ENCODE assay signal across 13 cellular contexts in the genomic region with DNA sequence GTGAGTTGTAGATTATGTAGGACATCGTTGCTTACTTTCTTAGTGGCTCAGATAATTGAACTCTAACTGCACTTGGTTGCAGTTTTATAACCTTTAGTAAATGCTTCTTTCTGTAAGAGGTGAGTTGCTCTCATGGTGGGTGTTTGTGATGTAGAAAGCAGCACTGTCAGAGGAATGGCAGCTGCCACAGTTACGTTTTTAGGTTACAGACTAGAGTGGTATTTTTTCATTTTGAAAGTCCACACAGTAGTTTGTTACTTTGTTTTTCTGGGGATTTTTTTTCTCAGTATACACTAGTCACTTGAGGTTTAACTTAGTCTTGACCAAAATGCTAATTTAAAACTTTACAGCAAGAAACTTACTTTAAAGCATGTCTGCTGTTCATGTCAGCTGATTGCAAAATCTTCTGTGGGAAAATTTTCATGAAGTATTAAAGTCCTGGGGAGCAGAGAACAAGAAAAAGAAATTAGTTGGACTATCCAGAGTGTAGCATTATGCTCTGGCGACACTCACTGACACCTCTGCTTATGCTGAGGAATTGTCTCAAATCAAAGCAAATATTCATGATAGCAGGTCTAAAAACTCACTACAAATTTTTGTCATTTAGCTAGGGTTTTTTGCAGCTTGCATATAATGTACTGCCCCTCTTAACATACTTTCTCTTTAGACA. TPM values are rescaled to one million over a fixed set of nuclear protein-coding genes. Genes with fewer than 3 reads are reported as not detected.
DNase-seq lines count a peak whose midpoint lies in the region; ATAC-seq and TF ChIP-seq lines count a peak whose summit lies in the region.
"Had no signal": no experiment of that assay in that cellular context is flagged by ENCODE, and none has a peak within 500 bp of the region (broad histone marks: within the 10 kb centered on the region; RNA-seq: fewer than 3 reads in every experiment).

No MANE protein-coding gene starts in this region.

- H3K27ac Mint-ChIP-seq in natural killer cell treated with Interleukin-12 subunit alpha and Interleukin-12 subunit beta and Interleukin-15 and Interleukin-18, amount 100 ng/mL, for 72 hours = peak overlapping the region; percentile 35 to 57
- no peak overlapping the region for H3K27ac Mint-ChIP-seq in natural killer cell
- H3K27ac Mint-ChIP-seq in activated T-helper 2 cell treated with anti-CD3 and anti-CD28 coated beads, Interferon-gamma antibody, Interleukin-2, Interleukin-4, amounts not matched to agents 10 μg/mL and 5 μg/mL and 100 μg/mL, durations not matched to agents 14 hours and 24 hours and 36 hours = peak overlapping the region; percentile 59

- no peaks in the 10 kb centered on the region for H3K9me3 Mint-ChIP-seq in natural killer cell treated with Interleukin-12 subunit alpha and Interleukin-12 subunit beta and Interleukin-15 and Interleukin-18, amount 100 ng/mL, for 72 hours
- H3K9me3 Mint-ChIP-seq in natural killer cell = no peaks in the 10 kb centered on the region
- no peaks in the 10 kb centered on the region for H3K9me3 Mint-ChIP-seq in activated T-helper 2 cell treated with anti-CD3 and anti-CD28 coated beads, Interferon-gamma antibody, Interleukin-2, Interleukin-4, amounts not matched to agents 10 μg/mL and 5 μg/mL and 100 μg/mL, durations not matched to agents 14 hours and 24 hours and 36 hours

- no peaks in the 10 kb centered on the region for H3K27me3 Mint-ChIP-seq in natural killer cell treated with Interleukin-12 subunit alpha and Interleukin-12 subunit beta and Interleukin-15 and Interleukin-18, amount 100 ng/mL, for 72 hours
- no peaks in the 10 kb centered on the region for H3K27me3 Mint-ChIP-seq in natural killer cell (ENCODE audit: low read depth in 2 of 2)
- no peaks in the 10 kb centered on the region for H3K27me3 Mint-ChIP-seq in activated T-helper 2 cell treated with anti-CD3 and anti-CD28 coated beads, Interferon-gamma antibody, Interleukin-2, Interleukin-4, amounts not matched to agents 10 μg/mL and 5 μg/mL and 100 μg/mL, durations not matched to agents 14 hours and 24 hours and 36 hours (ENCODE audit: low read depth)

- intact Hi-C loops in natural killer cell (cut with micrococcal nuclease) (no loop called here), uterus (cut with DNase I; ENCODE audit: low total_unique reads) (no loop called here)
- intact Hi-C loops in activated T-helper 2 cell treated with anti-CD3 and anti-CD28 coated beads, Interferon-gamma antibody, Interleukin-2, Interleukin-4, amounts not matched to agents 10 μg/mL and 5 μg/mL and 100 μg/mL, durations not matched to agents 14 hours and 24 hours and 36 hours (cut with micrococcal nuclease) = loop anchor here (2.0 kb wide), 1 partner anchor 14 kb away; a partner anchor contains a TSS

- no peak for TF ChIP-seq CTCF in natural killer cell (IDR thresholded peaks at IDR 0.05)
- no peak for TF ChIP-seq CTCF in uterus (IDR thresholded peaks at IDR 0.05)

- no peaks in the 10 kb centered on the region for H3K9me3 ChIP-seq in uterus
- H3K9me3 ChIP-seq: SJCRH30 had no signal

- peaks cover 47 to 59% of the 10 kb centered on the region in 2 donors for H3K4me1 Mint-ChIP-seq in natural killer cell treated with Interleukin-12 subunit alpha and Interleukin-12 subunit beta and Interleukin-15 and Interleukin-18, amount 100 ng/mL, for 72 hours (ENCODE audit: low read depth in 2 of 2)
- peaks cover 52 to 59% of the 10 kb centered on the region in 2 donors for H3K4me1 Mint-ChIP-seq in natural killer cell
- peaks cover 66% of the 10 kb centered on the region for H3K4me1 Mint-ChIP-seq in activated T-helper 2 cell treated with anti-CD3 and anti-CD28 coated beads, Interferon-gamma antibody, Interleukin-2, Interleukin-4, amounts not matched to agents 10 μg/mL and 5 μg/mL and 100 μg/mL, durations not matched to agents 14 hours and 24 hours and 36 hours (ENCODE audit: low read depth)

- no peak for TF ChIP-seq POLR2A in uterus (IDR thresholded peaks at IDR 0.05)

- DNase-seq in natural killer cell treated with Interleukin-12 subunit alpha and Interleukin-12 subunit beta and Interleukin-15 and Interleukin-18, amount 100 ng/mL, for 72 hours (ENCODE audit: low spot score) = no peak
- DNase-seq in natural killer cell (no peak), GDM1 (lab: John Stamatoyannopoulos, UW) (no peak), anterior cingulate cortex (lab: John Stamatoyannopoulos, UW) (no peak), uterus (no peak)
- DNase-seq in activated T-helper 2 cell treated with anti-CD3 and anti-CD28 coated beads, Interferon-gamma antibody, Interleukin-2, Interleukin-4, amounts not matched to agents 10 μg/mL and 5 μg/mL and 100 μg/mL, durations not matched to agents 14 hours and 24 hours and 36 hours (ENCODE audit: low spot score) = no peak
- DNase-seq: amniotic stem cell, NCI-H526 treated with DMSO at 0.1 percent for 48 hours, SJCRH30 had no signal

- no peaks in the 10 kb centered on the region for H3K36me3 Mint-ChIP-seq in natural killer cell treated with Interleukin-12 subunit alpha and Interleukin-12 subunit beta and Interleukin-15 and Interleukin-18, amount 100 ng/mL, for 72 hours
- no peaks in the 10 kb centered on the region for H3K36me3 Mint-ChIP-seq in natural killer cell
- peaks cover 33% of the 10 kb centered on the region for H3K36me3 Mint-ChIP-seq in activated T-helper 2 cell treated with anti-CD3 and anti-CD28 coated beads, Interferon-gamma antibody, Interleukin-2, Interleukin-4, amounts not matched to agents 10 μg/mL and 5 μg/mL and 100 μg/mL, durations not matched to agents 14 hours and 24 hours and 36 hours (ENCODE audit: low read depth)

- H3K4me1 ChIP-seq in uterus = peaks cover 0 to 7% of the 10 kb centered on the region in 2 donors

- H3K36me3 ChIP-seq in uterus = no peaks in the 10 kb centered on the region
- H3K36me3 ChIP-seq: SJCRH30 had no signal

- H3K4me3 ChIP-seq in uterus = no peak overlapping the region
- H3K4me3 ChIP-seq: SJCRH30, smooth muscle cell had no signal

- peak overlapping the region; percentile 59 for H3K4me3 Mint-ChIP-seq in natural killer cell treated with Interleukin-12 subunit alpha and Interleukin-12 subunit beta and Interleukin-15 and Interleukin-18, amount 100 ng/mL, for 72 hours
- no peak overlapping the region for H3K4me3 Mint-ChIP-seq in natural killer cell
- peak overlapping the region; percentile 31 for H3K4me3 Mint-ChIP-seq in activated T-helper 2 cell treated with anti-CD3 and anti-CD28 coated beads, Interferon-gamma antibody, Interleukin-2, Interleukin-4, amounts not matched to agents 10 μg/mL and 5 μg/mL and 100 μg/mL, durations not matched to agents 14 hours and 24 hours and 36 hours (ENCODE audit: low read depth)

- no peak overlapping the region for H3K27ac ChIP-seq in uterus
- H3K27ac ChIP-seq: epithelial cell of prostate, SJCRH30 had no signal

- no peaks in the 10 kb centered on the region for H3K27me3 ChIP-seq in uterus
- H3K27me3 ChIP-seq: SJCRH30 had no signal

- peak; percentile 87 to 89 for ATAC-seq in natural killer cell treated with Interleukin-12 subunit alpha and Interleukin-12 subunit beta and Interleukin-15 and Interleukin-18, amount 100 ng/mL, for 72 hours
- ATAC-seq in natural killer cell = no peak
- peak; percentile 55 for ATAC-seq in HG02623 (IDR thresholded peaks at IDR 0.05; ENCODE audit: unreplicated experiment)
- ATAC-seq in HG03108 (IDR thresholded peaks at IDR 0.05; ENCODE audit: unreplicated experiment) = no peak

RNA-seq across cellular contexts. Expression of a gene that starts 14.8 kb away (rescaled TPM):
- 10 to 100 TPM; 38.7 to 49.0 TPM for total RNA-seq in natural killer cell treated with Interleukin-12 subunit alpha and Interleukin-12 subunit beta and Interleukin-15 and Interleukin-18, amount 100 ng/mL, for 72 hours
- total RNA-seq in natural killer cell (10 to 100 TPM; 28.9 to 39.6 (median 39.5) TPM), uterus (10 to 100 TPM; 24.1 to 62.4 (median 37.4) TPM)
- total RNA-seq in activated T-helper 2 cell treated with anti-CD3 and anti-CD28 coated beads, Interferon-gamma antibody, Interleukin-2, Interleukin-4, amounts not matched to agents 10 μg/mL and 5 μg/mL and 100 μg/mL, durations not matched to agents 14 hours and 24 hours and 36 hours = 34.6 and 36.6 TPM in 2 replicates

Comparison
In these comparisons a context has a peak if more than half of its experiments do, and no peak if none do; other contexts are left out.
1. ATAC-seq: peak in natural killer cell treated with Interleukin-12 subunit alpha and Interleukin-12 subunit beta and Interleukin-15 and Interleukin-18, amount 100 ng/mL, for 72 hours (2 of 2) and HG02623 (single experiment); none in natural killer cell (0 of 3) and HG03108 (single experiment).
2. H3K27ac Mint-ChIP-seq: peak in natural killer cell treated with Interleukin-12 subunit alpha and Interleukin-12 subunit beta and Interleukin-15 and Interleukin-18, amount 100 ng/mL, for 72 hours (2 of 2) and activated T-helper 2 cell treated with anti-CD3 and anti-CD28 coated beads, Interferon-gamma antibody, Interleukin-2, Interleukin-4, amounts not matched to agents 10 μg/mL and 5 μg/mL and 100 μg/mL, durations not matched to agents 14 hours and 24 hours and 36 hours (single experiment); none in natural killer cell (0 of 2).